Comparison of ENCODE assay signal across 1 cellular context in the genomic region with DNA sequence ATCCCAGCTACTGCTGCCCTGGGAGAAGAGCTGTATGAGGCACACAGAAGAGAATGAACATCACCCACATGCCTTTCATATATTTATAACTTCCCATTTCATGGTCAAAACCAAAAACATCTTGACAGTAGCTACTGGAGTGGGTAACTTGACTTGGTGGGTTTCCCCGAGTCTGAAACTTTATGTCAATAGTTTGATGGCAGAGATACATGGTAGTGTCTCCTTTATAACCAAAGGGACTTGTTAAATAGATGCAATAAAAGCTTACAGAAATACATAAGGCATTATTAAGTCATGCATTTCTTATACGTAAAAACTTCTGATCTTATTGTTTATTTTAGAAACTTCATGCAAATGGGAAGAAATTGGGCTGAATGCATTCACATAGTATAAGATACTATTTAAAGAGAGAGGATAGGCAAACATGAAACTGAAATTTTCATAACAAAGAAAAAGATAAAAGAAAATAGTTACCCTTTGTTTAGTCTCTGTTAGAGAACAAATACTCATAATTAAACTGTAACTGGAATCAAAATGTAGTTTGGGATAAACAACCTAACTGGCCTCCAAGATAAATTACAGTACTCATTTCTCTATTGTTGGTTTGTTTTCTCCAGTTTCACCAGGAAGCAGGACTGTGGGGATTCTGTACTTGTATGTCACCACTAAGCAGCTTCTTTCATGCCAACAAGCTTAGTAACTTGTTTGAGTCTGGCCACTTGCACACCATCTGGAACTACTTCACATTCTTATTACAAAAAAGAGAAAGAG.
TF ChIP-seq lines count a peak whose summit lies in the region.

No MANE protein-coding gene starts in this region.

TF ChIP-seq in K562, 482 proteins besides CTCF, POLR2A, EP300 and RAD21 (continued from another document):
- no peak for TF ChIP-seq TAF7 (tag; IDR thresholded peaks at IDR 0.05)
